In genomic region chr7:81300779-81301178, GRCh38 we compare ENCODE assay signal across 1 cellular context.
TF ChIP-seq lines count a peak whose summit lies in the region.

No MANE protein-coding gene starts in this region.

TF ChIP-seq in HCT116, 20 proteins besides CTCF, POLR2A, EP300 and RAD21 (continued from another document):
- no peak for TF ChIP-seq MAX (IDR thresholded peaks at IDR 0.05)
- no peak for TF ChIP-seq ZBTB33 (IDR thresholded peaks at IDR 0.05; ENCODE audit: extremely low read depth, insufficient replicate concordance, low read length)
- TF ChIP-seq SIN3A (IDR thresholded peaks at IDR 0.05; ENCODE audit: low read depth), result no peak
- TF ChIP-seq ZNF274 (IDR thresholded peaks at IDR 0.05; ENCODE audit: low read depth, low read length), result no peak
- no peak for TF ChIP-seq EZH2 (IDR thresholded peaks at IDR 0.05)
- TF ChIP-seq JUND (IDR thresholded peaks at IDR 0.05), result no peak
- no peak for TF ChIP-seq FOSL1 (IDR thresholded peaks at IDR 0.05; ENCODE audit: low read depth)
- no peak for TF ChIP-seq SP1 (IDR thresholded peaks at IDR 0.05; ENCODE audit: low read depth)
- TF ChIP-seq EZH2phosphoT487 (IDR thresholded peaks at IDR 0.05; ENCODE audit: borderline replicate concordance), result no peak
TF ChIP-seq in HCT116: peak in this region for 0.
